ENCODE assay signal across 9 cellular contexts in genomic region chr15:74776851-74777768, GRCh38. TPM values are rescaled to one million over a fixed set of nuclear protein-coding genes. Genes with fewer than 3 reads are reported as not detected.
DNase-seq lines count a peak whose midpoint lies in the region; ATAC-seq and TF ChIP-seq lines count a peak whose summit lies in the region.
"Had no signal": no experiment of that assay in that cellular context is flagged by ENCODE, and none has a peak within 500 bp of the region (broad histone marks: within the 10 kb centered on the region; RNA-seq: fewer than 3 reads in every experiment).

No MANE protein-coding gene starts in this region.

- H3K9me3 Mint-ChIP-seq in activated T-cell treated with anti-CD3 and anti-CD28 coated beads, Interleukin-2, amount 50 U/mL, for 4 hours = no peaks in the 10 kb centered on the region

- H3K27me3 ChIP-seq in uterus = no peaks in the 10 kb centered on the region

- H3K27ac ChIP-seq in uterus = no peak overlapping the region

- H3K9me3 ChIP-seq in uterus = no peaks in the 10 kb centered on the region

- peaks cover 3 to 9% of the 10 kb centered on the region in 2 donors for H3K4me1 ChIP-seq in uterus

- peak overlapping the region; percentile 18 for H3K4me3 ChIP-seq in NB4 (ENCODE audit: low read depth, low read length)
- H3K4me3 ChIP-seq in uterus = no peak overlapping the region

- no peaks in the 10 kb centered on the region for H3K36me3 ChIP-seq in uterus

- intact Hi-C loops in uterus (cut with DNase I; ENCODE audit: low total_unique reads) = loop anchor here (10.0 kb wide), 1 partner anchor 428 kb away; the partner anchor contains the start of gene C15orf39

- TF ChIP-seq POLR2A in NB4 (IDR thresholded peaks at IDR 0.05; ENCODE audit: extremely low read depth, insufficient read length) (no peak), uterus (IDR thresholded peaks at IDR 0.05) (no peak)

- TF ChIP-seq CTCF in NB4 (IDR thresholded peaks at IDR 0.05; ENCODE audit: low read depth, low read length) = no peak
- no peak for TF ChIP-seq CTCF in uterus (IDR thresholded peaks at IDR 0.05)

- H3K4me1 Mint-ChIP-seq in activated T-cell treated with anti-CD3 and anti-CD28 coated beads, Interleukin-2, amount 50 U/mL, for 4 hours (ENCODE audit: low read depth) = peaks cover 77% of the 10 kb centered on the region

- H3K36me3 Mint-ChIP-seq in activated T-cell treated with anti-CD3 and anti-CD28 coated beads, Interleukin-2, amount 50 U/mL, for 4 hours (ENCODE audit: insufficient read depth) = no peaks in the 10 kb centered on the region

- peak; percentile 62 for DNase-seq in stimulated activated CD4-positive, alpha-beta T cell treated with anti-CD3 and anti-CD28 coated beads, Interleukin-15, amount 100 ng/mL, for 24 hours
- DNase-seq in stimulated activated CD4-positive, alpha-beta T cell treated with anti-CD3 and anti-CD28 coated beads, Interleukin-12 subunit alpha, Interleukin-12 subunit beta, amount 100 ng/mL, for 4 hours = no peak
- DNase-seq in NB4 (ENCODE audit: low read depth) (peak; percentile 96), iPS-NIHi11 (ENCODE audit: low spot score) (peak; percentile 54), uterus (no peak), SW 1271 (lab: John Stamatoyannopoulos, UW) (no peak)
- peak; percentile 45 for DNase-seq in activated T-cell treated with anti-CD3 and anti-CD28 coated beads, Interleukin-2, amount 50 U/mL, for 4 hours

- ATAC-seq in activated T-cell treated with anti-CD3 and anti-CD28 coated beads, Interleukin-2, amount 50 U/mL, for 4 hours = peak; percentile 38 to 42
- no peak for ATAC-seq in GM21360 (IDR thresholded peaks at IDR 0.05; ENCODE audit: unreplicated experiment)

- no peaks in the 10 kb centered on the region for H3K27me3 Mint-ChIP-seq in activated T-cell treated with anti-CD3 and anti-CD28 coated beads, Interleukin-2, amount 50 U/mL, for 4 hours (ENCODE audit: low read depth)

- peak overlapping the region; percentile 71 for H3K4me3 Mint-ChIP-seq in activated T-cell treated with anti-CD3 and anti-CD28 coated beads, Interleukin-2, amount 50 U/mL, for 4 hours

RNA-seq across cellular contexts. Expression of gene CSK, which starts 4.8 kb away (rescaled TPM):
- 100 to 1,000 TPM; 368 to 412 (median 397) TPM for total RNA-seq in activated T-cell treated with anti-CD3 and anti-CD28 coated beads, Interleukin-2, amount 50 U/mL, for 4 hours
- 10 to 100 TPM in 3 of 4 donors, 1 to 10 TPM in 1; 4.9 to 41.6 (median 26.4) TPM for total RNA-seq in uterus

RNA-seq across cellular contexts. Expression of gene CYP1A2, which starts 28.5 kb away (rescaled TPM):
- under 1 TPM in 1 of 3 donors, not detected in 2; 0.08 TPM for total RNA-seq in activated T-cell treated with anti-CD3 and anti-CD28 coated beads, Interleukin-2, amount 50 U/mL, for 4 hours
- total RNA-seq in uterus = not detected
- total RNA-seq: renal cortical epithelial cell had no signal

RNA-seq across cellular contexts. Expression of gene LMAN1L, which starts 35.5 kb away (rescaled TPM):
- total RNA-seq in activated T-cell treated with anti-CD3 and anti-CD28 coated beads, Interleukin-2, amount 50 U/mL, for 4 hours = under 1 TPM; 0.30 to 0.55 (median 0.40) TPM
- total RNA-seq in uterus = 1 to 10 TPM in 1 of 4 donors, not detected in 3; 1.5 TPM
- total RNA-seq: renal cortical epithelial cell had no signal

RNA-seq across cellular contexts. Expression of gene CPLX3, which starts 49.3 kb away (rescaled TPM):
- total RNA-seq in activated T-cell treated with anti-CD3 and anti-CD28 coated beads, Interleukin-2, amount 50 U/mL, for 4 hours = under 1 TPM in 2 of 3 donors, not detected in 1; 0.23 to 0.32 TPM
- not detected for total RNA-seq in uterus
- total RNA-seq: renal cortical epithelial cell had no signal

RNA-seq across cellular contexts. Expression of gene CYP1A1, which starts 51.8 kb away (rescaled TPM):
- total RNA-seq in activated T-cell treated with anti-CD3 and anti-CD28 coated beads, Interleukin-2, amount 50 U/mL, for 4 hours = under 1 TPM; 0.60 to 0.90 (median 0.76) TPM
- 1 to 10 TPM in 1 of 4 donors, under 1 TPM in 1, not detected in 2; 0.29 to 6.2 TPM for total RNA-seq in uterus
- total RNA-seq: renal cortical epithelial cell had no signal

Comparison
In these comparisons a context has a peak if more than half of its experiments do, and no peak if none do; other contexts are left out.
1. DNase-seq: peak in stimulated activated CD4-positive, alpha-beta T cell treated with anti-CD3 and anti-CD28 coated beads, Interleukin-15, amount 100 ng/mL, for 24 hours (single experiment), NB4 (single experiment), activated T-cell treated with anti-CD3 and anti-CD28 coated beads, Interleukin-2, amount 50 U/mL, for 4 hours (single experiment) and iPS-NIHi11 (single experiment); none in stimulated activated CD4-positive, alpha-beta T cell treated with anti-CD3 and anti-CD28 coated beads, Interleukin-12 subunit alpha, Interleukin-12 subunit beta, amount 100 ng/mL, for 4 hours (single experiment), uterus (0 of 2) and SW 1271 (0 of 2).
2. RNA of gene CSK, which starts 4.8 kb away (total RNA-seq): 368 to 412 TPM in activated T-cell treated with anti-CD3 and anti-CD28 coated beads, Interleukin-2, amount 50 U/mL, for 4 hours; 4.9 to 41.6 TPM in uterus; every median in the first group is over 4 times any median in the second.